In the genomic region with DNA sequence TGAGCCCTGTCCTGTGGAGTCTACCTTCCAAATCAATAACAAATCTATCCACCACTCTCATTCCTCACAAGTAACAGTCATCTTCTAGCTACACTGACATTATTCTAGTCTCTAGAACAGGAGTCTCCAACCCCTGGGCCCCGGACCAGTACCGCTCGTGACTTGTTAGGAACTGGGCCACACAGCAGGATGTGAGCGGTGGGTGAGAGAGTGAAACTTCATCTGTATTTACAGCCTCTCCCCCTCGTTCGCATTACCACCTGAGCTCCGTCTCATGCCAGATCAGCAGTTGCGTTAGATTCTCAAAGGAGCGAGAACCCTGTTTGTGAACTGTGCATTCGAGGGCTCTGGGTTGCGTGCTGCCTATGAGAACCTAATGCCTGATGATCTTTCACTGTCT, we compare ENCODE assay signal across 18 cellular contexts. TPM values are rescaled to one million over a fixed set of nuclear protein-coding genes. Genes with fewer than 3 reads are reported as not detected.
DNase-seq lines count a peak whose midpoint lies in the region; ATAC-seq, FAIRE-seq and TF ChIP-seq lines count a peak whose summit lies in the region.
"Had no signal": no experiment of that assay in that cellular context is flagged by ENCODE, and none has a peak within 500 bp of the region (broad histone marks: within the 10 kb centered on the region; RNA-seq: fewer than 3 reads in every experiment).

No MANE protein-coding gene starts in this region.

- H3K4me3 Mint-ChIP-seq in GM23338 (no peak overlapping the region), brain (peak overlapping the region in 3 of 5 experiments; percentile 5 to 42 (median 17))
- H3K4me3 Mint-ChIP-seq: CD8-positive, alpha-beta memory T cell; IgD-negative memory B cell had no signal

- H3K27me3 Mint-ChIP-seq in GM23338 (ENCODE audit: insufficient read depth, low read depth, poor library complexity) (peaks cover 4% of the 10 kb centered on the region), brain (no peaks in the 10 kb centered on the region)
- H3K27me3 Mint-ChIP-seq: CD8-positive, alpha-beta memory T cell; IgD-negative memory B cell had no signal

- DNase-seq in GM23338 (ENCODE audit: low spot score) (peak; percentile 13), kidney (peak; percentile 26)
- no peak for DNase-seq in activated effector memory CD4-positive, alpha-beta T cell treated with Interleukin-2 at 50 U/mL for 16 hours
- DNase-seq in activated T-cell treated with anti-CD3 and anti-CD28 coated beads, Interleukin-2, amount 50 U/mL, for 1 hour: no peak
- DNase-seq: AML-193; Caco-2; CD8-positive, alpha-beta memory T cell; DND-41; GDM1; GM23248 had no signal

- H3F3A ChIP-seq in GM23338 (replicated peaks; ENCODE audit: low read depth): no peaks in the 10 kb centered on the region
- no peaks in the 10 kb centered on the region for H3F3A ChIP-seq in OCI-LY1 (ENCODE audit: insufficient read depth, low read length)

- peak overlapping the region; percentile 36; the same call in 1 of the 2 replicates for H2AFZ ChIP-seq in GM23338
- 0 out of 2 replicates have a peak overlapping the region, but pooled peaks have one; percentile 23 for H2AFZ ChIP-seq in OCI-LY1 (ENCODE audit: low read length)
- H2AFZ ChIP-seq: GM23248 had no signal

- peaks cover 43% of the 10 kb centered on the region for H3K4me1 Mint-ChIP-seq in GM23338
- peaks cover 73% of the 10 kb centered on the region for H3K4me1 Mint-ChIP-seq in brain
- H3K4me1 Mint-ChIP-seq: CD8-positive, alpha-beta memory T cell; IgD-negative memory B cell had no signal

- no peak overlapping the region for H3K4me3 ChIP-seq in GM23338
- H3K4me3 ChIP-seq in OCI-LY1 (ENCODE audit: low read depth, low read length, poor library complexity, severe bottlenecking): no peak overlapping the region
- no peak overlapping the region for H3K4me3 ChIP-seq in kidney (ENCODE audit: low read length in 2 of 2)
- H3K4me3 ChIP-seq: BLaER1, GM23248, HAP-1 had no signal

- H3K27me3 ChIP-seq in GM23338 (ENCODE audit: insufficient read depth) (no peaks in the 10 kb centered on the region), OCI-LY1 (ENCODE audit: insufficient read depth, low read length) (no peaks in the 10 kb centered on the region)
- H3K27me3 ChIP-seq: BLaER1 had no signal

- TF ChIP-seq CTCF in GM23338 (conservative IDR thresholded peaks at IDR 0.05; ENCODE audit: low read depth in 2 of 2): no peak
- no peak for TF ChIP-seq CTCF in OCI-LY1 (IDR thresholded peaks at IDR 0.05; ENCODE audit: low read length)
- no peak for TF ChIP-seq CTCF in brain (conservative IDR thresholded peaks at IDR 0.05)
- TF ChIP-seq CTCF in kidney (IDR thresholded peaks at IDR 0.05; ENCODE audit: borderline replicate concordance, extremely low read depth, insufficient read depth): no peak

- H3K36me3 Mint-ChIP-seq in GM23338 (ENCODE audit: low read depth) (no peaks in the 10 kb centered on the region), brain (no peaks in the 10 kb centered on the region)
- H3K36me3 Mint-ChIP-seq: CD8-positive, alpha-beta memory T cell; IgD-negative memory B cell had no signal

- H3K79me2 ChIP-seq in GM23338 (replicated peaks; ENCODE audit: insufficient read depth) (no peaks in the 10 kb centered on the region), OCI-LY1 (ENCODE audit: insufficient read depth, low read length) (no peaks in the 10 kb centered on the region)

- H3K4me2 ChIP-seq in GM23338 (peak overlapping the region; percentile 24; the same call in 1 of the 2 replicates), OCI-LY1 (ENCODE audit: low read length) (peak overlapping the region; percentile 23; the same call in 1 of the 2 replicates)
- H3K4me2 ChIP-seq: BLaER1 had no signal

- H3K9me3 Mint-ChIP-seq in GM23338 (no peaks in the 10 kb centered on the region), brain (no peaks in the 10 kb centered on the region)

- H3K4me1 ChIP-seq in GM23338 (ENCODE audit: insufficient read depth) (peaks cover 35% of the 10 kb centered on the region), OCI-LY1 (ENCODE audit: insufficient read depth, low read length, severe bottlenecking) (peaks cover 64% of the 10 kb centered on the region), kidney (ENCODE audit: control insufficient read depth in 1 of 2, insufficient read depth in 1 of 2, low read depth in 1 of 2, low read length in 2 of 2) (no peaks in the 10 kb centered on the region)
- H3K4me1 ChIP-seq: BLaER1, Caco-2 had no signal

- H3K36me3 ChIP-seq in GM23338 (ENCODE audit: insufficient read depth): no peaks in the 10 kb centered on the region
- no peaks in the 10 kb centered on the region for H3K36me3 ChIP-seq in OCI-LY1 (ENCODE audit: insufficient read depth, low read length)
- no peaks in the 10 kb centered on the region for H3K36me3 ChIP-seq in kidney (ENCODE audit: control insufficient read depth in 1 of 2, insufficient read depth in 2 of 2, low read length in 2 of 2)
- H3K36me3 ChIP-seq: BLaER1, HAP-1 had no signal

- H3K9me2 ChIP-seq in GM23338 (ENCODE audit: insufficient read depth) (no peaks in the 10 kb centered on the region), OCI-LY1 (ENCODE audit: low read depth, low read length) (no peaks in the 10 kb centered on the region)

- H3K9ac ChIP-seq in OCI-LY1 (ENCODE audit: low read length) (no peak overlapping the region), kidney (ENCODE audit: low read length in 2 of 2) (no peak overlapping the region)
- H3K9ac ChIP-seq: BLaER1, GM23248 had no signal

- H4K20me1 ChIP-seq in GM23338 (replicated peaks; ENCODE audit: insufficient read depth): no peaks in the 10 kb centered on the region
- no peaks in the 10 kb centered on the region for H4K20me1 ChIP-seq in OCI-LY1 (ENCODE audit: insufficient read depth, low read length)
- H4K20me1 ChIP-seq: BLaER1 had no signal

- H3K27ac ChIP-seq in GM23338 (ENCODE audit: low read depth) (no peak overlapping the region), OCI-LY1 (ENCODE audit: low read depth, low read length, poor library complexity, severe bottlenecking) (no peak overlapping the region), kidney (ENCODE audit: low read depth in 2 of 2, low read length in 2 of 2) (no peak overlapping the region)
- H3K27ac ChIP-seq: 22Rv1, BLaER1, GM23248 had no signal

- H3K27ac Mint-ChIP-seq in GM23338: peak overlapping the region; percentile 33; the same call in 1 of the 2 replicates
- peak overlapping the region in 4 of 5 experiments; percentile 13 to 79 (median 48) for H3K27ac Mint-ChIP-seq in brain
- H3K27ac Mint-ChIP-seq: CD8-positive, alpha-beta memory T cell; IgD-negative memory B cell had no signal

- ATAC-seq in GM23338 (no peak; the same call in 1 of the 3 replicates), HG03159 (IDR thresholded peaks at IDR 0.05; ENCODE audit: unreplicated experiment) (no peak), HG03565 (IDR thresholded peaks at IDR 0.05; ENCODE audit: unreplicated experiment) (no peak)

- H3K9me3 ChIP-seq in OCI-LY1 (ENCODE audit: low read length) (no peaks in the 10 kb centered on the region), kidney (ENCODE audit: control insufficient read depth in 1 of 2, low read length in 2 of 2) (no peaks in the 10 kb centered on the region)
- H3K9me3 ChIP-seq: BLaER1, Caco-2, HAP-1 had no signal

- FAIRE-seq in kidney (lab: Jason Lieb, UNC): no peak

- intact Hi-C loops in kidney (cut with DNase I): no loop called here

TF ChIP-seq in GM23338, 12 proteins besides CTCF, POLR2A, EP300 and RAD21 (continues in another document):
- TF ChIP-seq EZH2 (IDR thresholded peaks at IDR 0.05; ENCODE audit: low read depth, unreplicated experiment): no peak
- no peak for TF ChIP-seq ZNF114 (CRISPR knock-in tag; IDR thresholded peaks at IDR 0.05)
- no peak for TF ChIP-seq ETS1 (IDR thresholded peaks at IDR 0.05)
- TF ChIP-seq NANOG (IDR thresholded peaks at IDR 0.05; ENCODE audit: borderline replicate concordance): no peak
- no peak for TF ChIP-seq STAT1 (IDR thresholded peaks at IDR 0.05; ENCODE audit: unreplicated experiment)

RNA-seq across cellular contexts. Expression of gene ROBO2, which starts 31.9 kb away (rescaled TPM):
- total RNA-seq in GM23338 (2014; rRNA removed; shearing (Covaris generic)): 4.3 and 7.8 TPM in 2 replicates
- polyA plus RNA-seq in GM23338 (2016; fragmentation: Nextera tagmentation; extraction: Ambion mirVana): 1.1 and 1.5 TPM in 2 replicates
- polyA plus RNA-seq in brain (ENCODE audit: insufficient read depth, low read depth, low replicate concordance): 3.8 TPM
- 1.3 TPM for total RNA-seq in kidney
- polyA plus RNA-seq in kidney (ENCODE audit: insufficient read depth, low read depth, low replicate concordance): 1.6 TPM
- total RNA-seq: CD8-positive, alpha-beta memory T cell had no signal
- polyA plus RNA-seq: CD8-positive, alpha-beta memory T cell; IgD-negative memory B cell had no signal

Comparison
In these comparisons a context has a peak if more than half of its experiments do, and no peak if none do; other contexts are left out.
1. DNase-seq: peak in GM23338 (single experiment) and kidney (single experiment); none in activated effector memory CD4-positive, alpha-beta T cell treated with Interleukin-2 at 50 U/mL for 16 hours (single experiment) and activated T-cell treated with anti-CD3 and anti-CD28 coated beads, Interleukin-2, amount 50 U/mL, for 1 hour (single experiment).